ENCODE assay signal across 8 cellular contexts in genomic region chr19:48994035-48994386, GRCh38. TPM values are rescaled to one million over a fixed set of nuclear protein-coding genes. Genes with fewer than 3 reads are reported as not detected.
DNase-seq lines count a peak whose midpoint lies in the region; ATAC-seq, FAIRE-seq and TF ChIP-seq lines count a peak whose summit lies in the region.

No MANE protein-coding gene starts in this region.

- H3K9me3 ChIP-seq in HUES6 (ENCODE audit: control insufficient read depth, insufficient read depth, low read depth, low read length): no peaks in the 10 kb centered on the region
- H3K9me3 ChIP-seq in mammary epithelial cell (replicated peaks; ENCODE audit: insufficient read depth, low read length): no peaks in the 10 kb centered on the region
- H3K9me3 ChIP-seq in mucosa of descending colon: no peaks in the 10 kb centered on the region

- peaks cover 85% of the 10 kb centered on the region for H3K79me2 ChIP-seq in mammary epithelial cell (ENCODE audit: insufficient read depth, low read length)

- ATAC-seq in mucosa of descending colon (no peak), GM19455 (IDR thresholded peaks at IDR 0.05; ENCODE audit: unreplicated experiment) (no peak)

- dilution Hi-C loops in mammary epithelial cell (cut with HindIII; ENCODE audit: low sequenced_read_pairs): loop anchor here (5.0 kb wide), 1 partner anchor 63 kb away; the partner anchor contains the start of gene CGB7

- DNase-seq in mammary epithelial cell (no peak), mucosa of descending colon (no peak), GF-D8 (lab: John Stamatoyannopoulos, UW) (no peak), frontal cortex (ENCODE audit: low spot score in 2 of 2) (no peak), foreskin melanocyte (no peak)

- H4K20me1 ChIP-seq in mammary epithelial cell (ENCODE audit: insufficient read depth, low read length): no peaks in the 10 kb centered on the region

- H2AFZ ChIP-seq in mammary epithelial cell (ENCODE audit: low read depth, low read length): peak overlapping the region; percentile 83

- TF ChIP-seq CTCF in 22Rv1 (IDR thresholded peaks at IDR 0.05): no peak
- no peak for TF ChIP-seq CTCF in mammary epithelial cell (conservative IDR thresholded peaks at IDR 0.05 in 1 of 2, IDR thresholded peaks at IDR 0.05 in 1 of 2; ENCODE audit: extremely low read depth in 1 of 2, insufficient read depth in 1 of 2, low read depth in 1 of 2, low read length in 2 of 2)
- no peak for TF ChIP-seq CTCF in mucosa of descending colon (IDR thresholded peaks at IDR 0.05)

- H3K9ac ChIP-seq in HUES6 (ENCODE audit: low read length): peak overlapping the region; percentile 70
- H3K9ac ChIP-seq in mammary epithelial cell (ENCODE audit: insufficient read depth, low read length): peak overlapping the region; percentile 88

- TSS peak; percentile 49 for BruUV-seq in mammary epithelial cell (replicated peaks; lab: Mats Ljungman, UMichigan)

- H3K4me1 ChIP-seq in HUES6 (ENCODE audit: control insufficient read depth, insufficient read depth, low read length): peaks cover 16% of the 10 kb centered on the region; the same call in 1 of the 2 replicates
- peaks cover 28% of the 10 kb centered on the region for H3K4me1 ChIP-seq in mammary epithelial cell (ENCODE audit: insufficient read depth, low read length)
- peaks cover 23% of the 10 kb centered on the region for H3K4me1 ChIP-seq in mucosa of descending colon (ENCODE audit: low read depth)

- H3K27me3 ChIP-seq in HUES6 (ENCODE audit: control insufficient read depth, insufficient read depth, low read length) (no peaks in the 10 kb centered on the region), mammary epithelial cell (ENCODE audit: insufficient read depth, low read length) (no peaks in the 10 kb centered on the region)

- in situ Hi-C loops in mammary epithelial cell (cut with MboI; ENCODE audit: low sequenced_read_pairs in 2 of 2): loop anchor here in 1 of 2 donors (10.0 to 25.0 kb wide), 2 partner anchors 201 to 357 kb away; partner anchors contain the start of genes CA11 and DBP

- H3K4me2 ChIP-seq in mammary epithelial cell (ENCODE audit: insufficient read depth, low read depth, low read length): peak overlapping the region; percentile 87

- H3K27ac ChIP-seq in 22Rv1 (peak overlapping the region; percentile 92), HUES6 (ENCODE audit: low read depth, low read length) (no peak overlapping the region; the same call in 1 of the 2 replicates), mammary epithelial cell (ENCODE audit: insufficient read depth, low read depth, low read length) (peak overlapping the region; percentile 75)

- CTCF ChIA-PET in mammary epithelial cell (lab: Charles Lee; ENCODE audit: low non-redundant PET): interaction anchor here (0.8 to 0.9 kb wide), 2 partner anchors 16 to 230 kb away, joined by 3 to 25 read pairs; no protein-coding TSS in a partner anchor

- 1% methylated on average over 10 of the region's 13 CpGs for WGBS in mammary epithelial cell (ENCODE audit: low coverage, missing lambda C conversion rate)

- H3K36me3 ChIP-seq in HUES6 (ENCODE audit: control insufficient read depth, insufficient read depth, low read length): peaks cover 13% of the 10 kb centered on the region
- H3K36me3 ChIP-seq in mammary epithelial cell (ENCODE audit: insufficient read depth, low read length): no peaks in the 10 kb centered on the region
- no peaks in the 10 kb centered on the region for H3K36me3 ChIP-seq in mucosa of descending colon (ENCODE audit: low read depth)

- no peak for FAIRE-seq in frontal cortex (lab: Jason Lieb, UNC)

- intact Hi-C loops in mammary epithelial cell (cut with micrococcal nuclease): loop anchor here (5.0 kb wide), 1 partner anchor 153 kb away; no protein-coding TSS in a partner anchor
- intact Hi-C loops in mucosa of descending colon (cut with DNase I, micrococcal nuclease): no loop called here

- peak overlapping the region; percentile 98 for H3K4me3 ChIP-seq in HUES6 (ENCODE audit: low read depth, low read length)
- H3K4me3 ChIP-seq in mammary epithelial cell (replicated peaks in 1 of 3; ENCODE audit: insufficient read depth in 1 of 3, low read depth in 2 of 3, low read length in 3 of 3): peak overlapping the region; percentile 81 to 89 (median 83)
- peak overlapping the region; percentile 57 for H3K4me3 ChIP-seq in mucosa of descending colon

RNA-seq across cellular contexts. Expression of gene RUVBL2, which starts 0.3 kb away (rescaled TPM):
- 100 to 1,000 TPM; 108 to 148 TPM for total RNA-seq in mammary epithelial cell
- polyA plus RNA-seq in mammary epithelial cell: 256 TPM
- 120 TPM for polyA minus RNA-seq in mammary epithelial cell
- 10 to 100 TPM; 47.4 to 68.8 (median 57.3) TPM for total RNA-seq in mucosa of descending colon
- 121 TPM for total RNA-seq in frontal cortex

RNA-seq across cellular contexts. Expression of gene GYS1, which starts 0.9 kb away (rescaled TPM):
- 10 to 100 TPM; 40.0 to 79.8 TPM for total RNA-seq in mammary epithelial cell
- polyA plus RNA-seq in mammary epithelial cell: 88.3 TPM
- 362 TPM for polyA minus RNA-seq in mammary epithelial cell
- total RNA-seq in mucosa of descending colon: 10 to 100 TPM; 40.1 to 49.3 (median 40.2) TPM
- 12.6 TPM for total RNA-seq in frontal cortex

RNA-seq across cellular contexts. Expression of gene LHB, which starts 22.9 kb away (rescaled TPM):
- total RNA-seq in mammary epithelial cell: 1 to 10 TPM in 1 of 2 donors, not detected in 1; 1.7 TPM
- not detected for polyA plus RNA-seq in mammary epithelial cell
- polyA minus RNA-seq in mammary epithelial cell: not detected
- under 1 TPM in 1 of 3 donors, not detected in 2; 0.65 TPM for total RNA-seq in mucosa of descending colon
- total RNA-seq in frontal cortex: not detected

RNA-seq across cellular contexts. Expression of gene FTL, which starts 28.9 kb away (rescaled TPM):
- total RNA-seq in mammary epithelial cell: 100 to 1,000 TPM; 186 to 287 TPM
- polyA plus RNA-seq in mammary epithelial cell: 181 TPM
- 416 TPM for polyA minus RNA-seq in mammary epithelial cell
- 1,000 to 10,000 TPM; 1,659 to 1,792 (median 1,691) TPM for total RNA-seq in mucosa of descending colon
- total RNA-seq in frontal cortex: 713 TPM

RNA-seq across cellular contexts. Expression of gene CGB3, which starts 30.1 kb away (rescaled TPM):
- total RNA-seq in mammary epithelial cell (not detected), mucosa of descending colon (not detected), frontal cortex (not detected)
- polyA plus RNA-seq in mammary epithelial cell: not detected
- not detected for polyA minus RNA-seq in mammary epithelial cell
